In genomic region chr11:30314625-30315024, GRCh38 we compare ENCODE assay signal across 1 cellular context.
TF ChIP-seq lines count a peak whose summit lies in the region.

No MANE protein-coding gene starts in this region.

TF ChIP-seq in K562, 482 proteins besides CTCF, POLR2A, EP300 and RAD21:
- no peak for TF ChIP-seq ZNF24 (IDR thresholded peaks at IDR 0.05)
- TF ChIP-seq TAF7 (tag; IDR thresholded peaks at IDR 0.05): no peak
- TF ChIP-seq ZNF444 (CRISPR knock-in tag; IDR thresholded peaks at IDR 0.05): no peak
- TF ChIP-seq ATF7 (IDR thresholded peaks at IDR 0.05): no peak
- no peak for TF ChIP-seq MTA2 (IDR thresholded peaks at IDR 0.05; ENCODE audit: low read depth)
- TF ChIP-seq ZNF449 (CRISPR knock-in tag; IDR thresholded peaks at IDR 0.05): no peak
- TF ChIP-seq SMARCB1 (IDR thresholded peaks at IDR 0.05; ENCODE audit: insufficient read length, low read depth): no peak
- no peak for TF ChIP-seq CBFA2T2 (conservative IDR thresholded peaks at IDR 0.05)
- TF ChIP-seq SRF (CRISPR knock-in tag; IDR thresholded peaks at IDR 0.05): no peak
- TF ChIP-seq ZNF583 (CRISPR knock-in tag; IDR thresholded peaks at IDR 0.05): no peak
- TF ChIP-seq CBFA2T3 (IDR thresholded peaks at IDR 0.05): no peak
- no peak for TF ChIP-seq ZNF511 (CRISPR knock-in tag; IDR thresholded peaks at IDR 0.05)
- no peak for TF ChIP-seq ZNF609 (CRISPR knock-in tag; IDR thresholded peaks at IDR 0.05; ENCODE audit: borderline replicate concordance)
- no peak for TF ChIP-seq NFXL1 (CRISPR knock-in tag; IDR thresholded peaks at IDR 0.05)
